24 cellular contexts compared by ENCODE assay signal in the genomic region with DNA sequence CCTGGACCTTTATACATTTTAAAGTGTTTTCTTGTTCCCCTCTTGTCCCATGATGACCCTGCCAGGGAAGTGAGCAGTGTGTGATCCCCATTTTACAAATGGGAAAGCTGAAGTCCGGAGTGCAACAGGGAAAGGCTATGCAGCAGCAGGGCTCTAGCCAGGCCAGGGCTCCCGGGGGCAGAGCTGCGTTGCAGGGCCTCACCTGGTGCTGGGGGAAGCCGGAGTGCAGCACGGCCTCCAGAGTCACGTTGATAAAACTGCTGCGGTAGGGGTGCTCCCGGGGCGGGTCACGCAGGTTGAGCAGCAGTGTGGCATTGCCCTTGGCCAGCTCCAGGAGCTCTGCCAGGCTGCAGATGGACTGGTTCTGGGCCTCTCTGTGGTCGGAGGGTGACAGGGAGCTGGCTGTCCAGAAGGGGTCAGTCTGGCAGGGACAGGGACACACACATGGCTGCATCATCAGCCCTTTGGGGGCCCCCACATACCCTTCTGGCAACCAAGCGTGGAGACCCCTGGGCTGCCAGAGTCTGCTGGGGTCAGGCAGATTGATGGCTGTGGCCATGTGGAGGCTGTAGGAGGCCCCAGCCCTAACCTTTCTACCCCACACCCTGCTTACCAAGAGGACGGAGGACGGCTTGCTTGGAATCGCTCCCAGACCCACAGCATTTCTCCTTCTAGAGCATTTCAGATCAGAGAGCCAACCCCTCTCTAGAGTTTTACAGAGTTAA.
"Had no signal": no experiment of that assay in that cellular context is flagged by ENCODE, and none has a peak within 500 bp of the region (broad histone marks: within the 10 kb centered on the region; RNA-seq: fewer than 3 reads in every experiment).

No MANE protein-coding gene starts in this region.

- H3K4me3 ChIP-seq: colonic mucosa had no signal

- H3K9me3 ChIP-seq: colonic mucosa had no signal

- ATAC-seq: activated T-cell treated with anti-CD3 and anti-CD28 coated beads, Interleukin-2, amount 50 U/mL, for 4 hours; activated T-helper 17 cell treated with anti-CD3 and anti-CD28 coated beads, Interleukin-2, amount 50 U/mL, for 72 hours; WTC11 had no signal

- H3K27ac ChIP-seq: brain microvascular endothelial cell, colonic mucosa had no signal

- H3K27me3 ChIP-seq: brain microvascular endothelial cell, colonic mucosa had no signal

- H3K36me3 ChIP-seq: brain microvascular endothelial cell, colonic mucosa had no signal

- DNase-seq: activated CD4-positive, alpha-beta memory T cell treated with anti-CD3 and anti-CD28 coated beads, Interleukin-2, amount 10 ng/mL, durations not matched to agents 7 days and 5 days; activated CD4-positive, alpha-beta T cell treated with anti-CD3 and anti-CD28 coated beads for 1 hour; activated CD4-positive, alpha-beta T cell treated with anti-CD3 and anti-CD28 coated beads for 4 hours; activated CD4-positive, alpha-beta T cell treated with anti-CD3 and anti-CD28 coated beads, Interleukin-2, amount 10 ng/mL, durations not matched to agents 7 days and 5 days; activated CD4-positive, alpha-beta T cell treated with anti-CD3 and anti-CD28 coated beads, Interleukin-2, amount 50 U/mL, for 4 hours; activated CD8-positive, alpha-beta memory T cell treated with anti-CD3 and anti-CD28 coated beads, Interleukin-2, amount 50 U/mL, for 48 hours; activated effector memory CD4-positive, alpha-beta T cell treated with Interleukin-2 at 50 U/mL for 16 hours; activated gamma-delta T cell treated with Interleukin-2 at 50 U/mL for 16 hours; activated naive CD4-positive, alpha-beta T cell treated with anti-CD3 and anti-CD28 coated beads, Interleukin-2, amount 50 U/mL, for 16 hours; activated naive CD4-positive, alpha-beta T cell treated with Interleukin-2 at 50 U/mL for 16 hours; activated T-cell treated with anti-CD3 and anti-CD28 coated beads for 4 hours; activated T-cell treated with anti-CD3 and anti-CD28 coated beads, Interleukin-2, amount 50 U/mL, for 4 hours; amniotic stem cell; anterior cingulate cortex; brain microvascular endothelial cell; central memory CD4-positive, alpha-beta T cell; cerebellar nuclear complex; colonic mucosa; effector CD8-positive, alpha-beta T cell; foreskin fibroblast; head of caudate nucleus; T-helper 2 cell had no signal
